13 cellular contexts compared by ENCODE assay signal in the genomic region with DNA sequence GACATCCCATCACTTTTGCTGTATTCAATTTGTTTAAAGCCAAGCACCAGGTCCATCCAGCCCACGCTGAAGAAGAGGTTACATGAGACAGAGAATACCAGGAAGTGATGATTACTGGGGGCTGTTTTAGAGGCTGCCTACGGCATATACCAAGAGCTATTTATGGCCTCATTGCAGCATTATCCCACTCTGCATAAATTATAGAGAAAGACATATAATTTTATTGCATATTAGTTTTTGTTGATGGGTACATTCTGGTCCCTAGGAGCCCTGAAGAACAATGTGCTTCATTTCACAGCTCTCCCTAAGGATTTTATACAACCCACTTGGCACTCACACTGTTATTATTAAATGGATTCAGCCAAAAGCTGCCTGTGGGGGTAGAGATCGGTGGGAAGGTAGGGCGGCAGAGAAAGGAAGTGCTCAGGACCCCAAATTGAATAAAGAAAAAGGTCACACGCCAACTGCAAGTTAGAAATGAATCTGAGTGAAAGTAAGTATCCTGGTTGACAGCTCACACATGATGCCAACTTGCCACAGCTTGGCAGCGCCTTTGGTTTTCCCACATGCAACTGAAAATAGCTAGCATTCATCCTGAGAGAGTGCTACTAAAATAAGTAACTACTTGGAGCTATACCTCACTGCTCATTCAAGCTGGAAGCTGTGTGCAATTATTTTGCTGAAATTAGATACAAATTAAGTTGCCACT.
DNase-seq lines count a peak whose midpoint lies in the region; ATAC-seq and TF ChIP-seq lines count a peak whose summit lies in the region.
"Had no signal": no experiment of that assay in that cellular context is flagged by ENCODE, and none has a peak within 500 bp of the region (broad histone marks: within the 10 kb centered on the region; RNA-seq: fewer than 3 reads in every experiment).

No MANE protein-coding gene starts in this region.

- POLR2A ChIA-PET in CD4-positive, alpha-beta T cell (lab: Charles Lee) = interaction anchor here (0.9 to 5.2 kb wide), 3 partner anchors 39 to 415 kb away, joined by 3 to 71 read pairs (median 4); partner anchors contain the start of gene TIPARP
- POLR2A ChIA-PET in PC-3 (lab: Charles Lee; ENCODE audit: unreplicated experiment) = interaction anchor here (0.7 kb wide), 3 partner anchors 30 to 43 kb away, joined by 3 to 4 read pairs (median 3); no protein-coding TSS in a partner anchor

- no peak overlapping the region for H3K4me2 ChIP-seq in PC-3 (ENCODE audit: low read length)

- CTCF ChIA-PET in CD4-positive, alpha-beta T cell (lab: Charles Lee) = interaction anchor here (0.8 to 1.0 kb wide), 2 partner anchors 43 to 51 kb away, joined by 3 read pairs; no protein-coding TSS in a partner anchor
- CTCF ChIA-PET in PC-3 (lab: Charles Lee) = no interaction called here

- no peaks in the 10 kb centered on the region for H3K27me3 ChIP-seq in CD4-positive, alpha-beta T cell (ENCODE audit: control insufficient read depth, insufficient read depth, low read length)
- H3K27me3 ChIP-seq in PC-3 (ENCODE audit: low read length) = no peaks in the 10 kb centered on the region
- H3K27me3 ChIP-seq: BLaER1 treated with 17β-estradiol and CSF1 and Interleukin-3, amounts not matched to agents 10 nM and 100 nM; left lung had no signal

- no peak overlapping the region for H3K27ac ChIP-seq in CD4-positive, alpha-beta T cell (ENCODE audit: low read depth, low read length)
- H3K27ac ChIP-seq in PC-3 (ENCODE audit: low read length) (peak overlapping the region; percentile 98), epithelial cell of prostate (peak overlapping the region; percentile 97)
- H3K27ac ChIP-seq: BLaER1 treated with 17β-estradiol and CSF1 and Interleukin-3, amounts not matched to agents 10 nM and 100 nM had no signal

- H3F3A ChIP-seq in PC-3 (ENCODE audit: low read length, unreplicated experiment) = peaks cover 4% of the 10 kb centered on the region

- intact Hi-C loops in CD4-positive, alpha-beta T cell (cut with DNase I, micrococcal nuclease) = loop anchor here (2.0 to 5.0 kb wide), 4 partner anchors 269 to 534 kb away; partner anchors contain the start of gene SSR3 (in 1 of the 2)
- intact Hi-C loops in PC-3 (cut with micrococcal nuclease) = no loop called here

- H3K4me3 Mint-ChIP-seq in CD4-positive, alpha-beta T cell = peak overlapping the region; percentile 45
- H3K4me3 Mint-ChIP-seq in osteocyte (ENCODE audit: unreplicated experiment) = no peak overlapping the region

- DNase-seq in CD4-positive, alpha-beta T cell = no peak
- no peak for DNase-seq in PC-3
- no peak for DNase-seq in epithelial cell of prostate (ENCODE audit: low read depth, low spot score)
- DNase-seq in osteocyte (ENCODE audit: extremely low spot score, unreplicated experiment) = no peak
- no peak for DNase-seq in NK-92 (lab: John Stamatoyannopoulos, UW; ENCODE audit: unreplicated experiment)
- DNase-seq in DMS53 treated with DMSO at 0.1 percent for 48 hours (lab: John Stamatoyannopoulos, UW; ENCODE audit: unreplicated experiment) = no peak
- no peak for DNase-seq in NCI-H2171 treated with DMSO at 0.1 percent for 48 hours (lab: John Stamatoyannopoulos, UW)
- DNase-seq: activated T-cell treated with anti-CD3 and anti-CD28 coated beads for 4 hours, left lung, NCI-H1930, OCI-M1 had no signal

- ATAC-seq in CD4-positive, alpha-beta T cell (ENCODE audit: poor library complexity) = no peak
- ATAC-seq in PC-3 (no peak), HG03439 (IDR thresholded peaks at IDR 0.05; ENCODE audit: unreplicated experiment) (no peak)
- ATAC-seq: left lung had no signal

- peaks cover 31% of the 10 kb centered on the region for H3K4me1 Mint-ChIP-seq in CD4-positive, alpha-beta T cell (ENCODE audit: low read depth)
- peaks cover 54% of the 10 kb centered on the region for H3K4me1 Mint-ChIP-seq in osteocyte (ENCODE audit: unreplicated experiment)

- H3K79me2 ChIP-seq in PC-3 (ENCODE audit: low read length) = no peaks in the 10 kb centered on the region

- H3K9me2 ChIP-seq in PC-3 (replicated peaks; ENCODE audit: low read length) = no peaks in the 10 kb centered on the region

- H3K4me1 ChIP-seq in PC-3 (ENCODE audit: insufficient read depth, low read length) = peaks cover 63% of the 10 kb centered on the region

- H3K9ac ChIP-seq in PC-3 (ENCODE audit: low read length) = no peak overlapping the region; the same call in 1 of the 2 replicates
- H3K9ac ChIP-seq: BLaER1 treated with 17β-estradiol and CSF1 and Interleukin-3, amounts not matched to agents 10 nM and 100 nM had no signal

- no TSS peak for BruUV-seq in PC-3 (replicated peaks; lab: Mats Ljungman, UMichigan)

- no peaks in the 10 kb centered on the region for H3K36me3 ChIP-seq in PC-3 (ENCODE audit: low read depth, low read length)
- H3K36me3 ChIP-seq: BLaER1 treated with 17β-estradiol and CSF1 and Interleukin-3, amounts not matched to agents 10 nM and 100 nM; left lung had no signal

- no peak for TF ChIP-seq CTCF in CD4-positive, alpha-beta T cell (IDR thresholded peaks at IDR 0.05)
- TF ChIP-seq CTCF in PC-3 (conservative IDR thresholded peaks at IDR 0.05; ENCODE audit: low read depth, low read length) (no peak), osteocyte (IDR thresholded peaks at IDR 0.05) (no peak)

- H3K27me3 Mint-ChIP-seq in CD4-positive, alpha-beta T cell = no peaks in the 10 kb centered on the region
- no peaks in the 10 kb centered on the region for H3K27me3 Mint-ChIP-seq in osteocyte (ENCODE audit: unreplicated experiment)

- H3K27ac Mint-ChIP-seq in CD4-positive, alpha-beta T cell = peak overlapping the region; percentile 58
- H3K27ac Mint-ChIP-seq in osteocyte (ENCODE audit: unreplicated experiment) = peak overlapping the region; percentile 96

- no peaks in the 10 kb centered on the region for H3K9me3 ChIP-seq in CD4-positive, alpha-beta T cell (ENCODE audit: control insufficient read depth, low read length)
- H3K9me3 ChIP-seq in PC-3 (ENCODE audit: low read length) = no peaks in the 10 kb centered on the region
- H3K9me3 ChIP-seq: BLaER1 treated with 17β-estradiol and CSF1 and Interleukin-3, amounts not matched to agents 10 nM and 100 nM; left lung had no signal

- H2AFZ ChIP-seq in PC-3 (ENCODE audit: low read length) = no peak overlapping the region

- H3K9me3 Mint-ChIP-seq in CD4-positive, alpha-beta T cell = no peaks in the 10 kb centered on the region
- H3K9me3 Mint-ChIP-seq in osteocyte (ENCODE audit: unreplicated experiment) = no peaks in the 10 kb centered on the region

- H3K36me3 Mint-ChIP-seq in CD4-positive, alpha-beta T cell (ENCODE audit: low read depth) = no peaks in the 10 kb centered on the region
- no peaks in the 10 kb centered on the region for H3K36me3 Mint-ChIP-seq in osteocyte (ENCODE audit: unreplicated experiment)

- H3K4me3 ChIP-seq in PC-3 (ENCODE audit: low read length) = no peak overlapping the region
- H3K4me3 ChIP-seq: BLaER1 treated with 17β-estradiol and CSF1 and Interleukin-3, amounts not matched to agents 10 nM and 100 nM; left lung had no signal

- no peaks in the 10 kb centered on the region for H4K20me1 ChIP-seq in PC-3 (ENCODE audit: low read length)
- H4K20me1 ChIP-seq: BLaER1 treated with 17β-estradiol and CSF1 and Interleukin-3, amounts not matched to agents 10 nM and 100 nM had no signal
